8 cellular contexts compared by ENCODE assay signal in genomic region chr17:43399839-43400328, GRCh38. TPM values are rescaled to one million over a fixed set of nuclear protein-coding genes. Genes with fewer than 3 reads are reported as not detected.
DNase-seq lines count a peak whose midpoint lies in the region; ATAC-seq and TF ChIP-seq lines count a peak whose summit lies in the region.

No MANE protein-coding gene starts in this region.

- no peak for TF ChIP-seq POLR2A in tibial nerve (IDR thresholded peaks at IDR 0.05)

- H3K27ac ChIP-seq in lung (ENCODE audit: low read depth in 1 of 2, low read length in 1 of 2) (no peak overlapping the region), tibial nerve (peak overlapping the region; percentile 75 to 85 (median 84))

- no peaks in the 10 kb centered on the region for H3K36me3 ChIP-seq in lung (ENCODE audit: control insufficient read depth in 2 of 2, insufficient read depth in 2 of 2, low read length in 2 of 2)
- no peaks in the 10 kb centered on the region for H3K36me3 ChIP-seq in tibial nerve

- no peak for TF ChIP-seq EP300 in tibial nerve (IDR thresholded peaks at IDR 0.05)

- H3K27ac Mint-ChIP-seq in activated T-cell treated with anti-CD3 and anti-CD28 coated beads, Interleukin-2, amount 50 U/mL, for 24 hours = peak overlapping the region; percentile 57

- H3K4me3 ChIP-seq in cardiac fibroblast (replicated peaks in 1 of 2; ENCODE audit: low read depth in 2 of 2, low read length in 2 of 2) (peak overlapping the region; percentile 86 to 88), lung (peak overlapping the region; percentile 22), tibial nerve (peak overlapping the region; percentile 49 to 71 (median 64))

- peaks cover 22% of the 10 kb centered on the region for H3K4me1 Mint-ChIP-seq in activated T-cell treated with anti-CD3 and anti-CD28 coated beads, Interleukin-2, amount 50 U/mL, for 24 hours (ENCODE audit: low read depth)

- peaks cover 5% of the 10 kb centered on the region for H3K36me3 Mint-ChIP-seq in activated T-cell treated with anti-CD3 and anti-CD28 coated beads, Interleukin-2, amount 50 U/mL, for 24 hours (ENCODE audit: low read depth)

- no peak for DNase-seq in activated T-cell treated with anti-CD3 and anti-CD28 coated beads, Interleukin-2, amount 50 U/mL, for 24 hours
- DNase-seq in activated T-cell treated with anti-CD3 and anti-CD28 coated beads, Interleukin-2, amount 50 U/mL, for 1 hour = no peak
- DNase-seq in cardiac fibroblast (ENCODE audit: low read depth in 2 of 2) (no peak), lung (ENCODE audit: low spot score) (no peak), tibial nerve (ENCODE audit: low spot score in 2 of 2) (no peak), NCI-H1417 (lab: John Stamatoyannopoulos, UW) (no peak), SKM-1 (lab: John Stamatoyannopoulos, UW; ENCODE audit: unreplicated experiment) (no peak), NOMO-1 (lab: John Stamatoyannopoulos, UW; ENCODE audit: unreplicated experiment in 2 of 2) (no peak)

- no peaks in the 10 kb centered on the region for H3K9me3 Mint-ChIP-seq in activated T-cell treated with anti-CD3 and anti-CD28 coated beads, Interleukin-2, amount 50 U/mL, for 24 hours

- H3K27me3 Mint-ChIP-seq in activated T-cell treated with anti-CD3 and anti-CD28 coated beads, Interleukin-2, amount 50 U/mL, for 24 hours = no peaks in the 10 kb centered on the region

- no peak for TF ChIP-seq CTCF in cardiac fibroblast (IDR thresholded peaks at IDR 0.05; ENCODE audit: low read depth, low read length)
- no peak for TF ChIP-seq CTCF in lung (IDR thresholded peaks at IDR 0.05; ENCODE audit: control extremely low read depth, extremely low read depth)
- no peak for TF ChIP-seq CTCF in tibial nerve (IDR thresholded peaks at IDR 0.05)

- H3K27me3 ChIP-seq in lung (ENCODE audit: control insufficient read depth, insufficient read depth) (no peaks in the 10 kb centered on the region), tibial nerve (no peaks in the 10 kb centered on the region)

- peak overlapping the region; percentile 87 for H3K4me3 Mint-ChIP-seq in activated T-cell treated with anti-CD3 and anti-CD28 coated beads, Interleukin-2, amount 50 U/mL, for 24 hours

- 74 to 84% methylated on average over 28 of the region's 28 CpGs for WGBS in lung, 2 donors
- 58 to 68% methylated on average over 23 to 28 of the region's 28 CpGs for WGBS in tibial nerve, 2 donors

- peaks cover 0 to 11% of the 10 kb centered on the region in 2 donors for H3K4me1 ChIP-seq in lung (ENCODE audit: control insufficient read depth in 2 of 2, insufficient read depth in 2 of 2, low read length in 2 of 2)
- peaks cover 0 to 38% (median 10%) of the 10 kb centered on the region in 4 donors for H3K4me1 ChIP-seq in tibial nerve

- H3K9me3 ChIP-seq in lung (ENCODE audit: control insufficient read depth in 2 of 2, insufficient read depth in 1 of 2, low read length in 1 of 2) (no peaks in the 10 kb centered on the region), tibial nerve (no peaks in the 10 kb centered on the region)

- no peak for ATAC-seq in lung (ENCODE audit: insufficient read depth, low FRiP score)

RNA-seq across cellular contexts. Expression of gene ARL4D, which starts 1.1 kb away (rescaled TPM):
- total RNA-seq in lung (10 to 100 TPM; 10.3 to 16.6 TPM), tibial nerve (10 to 100 TPM; 27.9 to 65.8 (median 53.0) TPM)
- polyA plus RNA-seq in lung = 10 to 100 TPM; 16.2 to 37.8 TPM

Comparison
In these comparisons a context has a peak if more than half of its experiments do, and no peak if none do; other contexts are left out.
1. H3K4me3 ChIP-seq: peak in every context shown above with its lines; median percentile 87 in cardiac fibroblast; 64 in tibial nerve; 22 in lung.
2. H3K27ac ChIP-seq: peak in tibial nerve (4 of 4); none in lung (0 of 2).